In genomic region chr10:96400465-96400864, GRCh38 we compare ENCODE assay signal across 19 cellular contexts. TPM values are rescaled to one million over a fixed set of nuclear protein-coding genes. Genes with fewer than 3 reads are reported as not detected.
DNase-seq lines count a peak whose midpoint lies in the region; ATAC-seq and FAIRE-seq lines count a peak whose summit lies in the region.
"Had no signal": no experiment of that assay in that cellular context is flagged by ENCODE, and none has a peak within 500 bp of the region (broad histone marks: within the 10 kb centered on the region; RNA-seq: fewer than 3 reads in every experiment).

No MANE protein-coding gene starts in this region.

- no peak for ATAC-seq in activated CD8-positive, alpha-beta T cell treated with anti-CD3 and anti-CD28 coated beads, Interleukin-2, amount 10 ng/mL, durations not matched to agents 7 days and 5 days
- ATAC-seq in GM18907 (IDR thresholded peaks at IDR 0.05; ENCODE audit: unreplicated experiment) = no peak
- ATAC-seq: HCT116, Panc1 had no signal

- H3K27ac Mint-ChIP-seq in activated CD8-positive, alpha-beta T cell treated with anti-CD3 and anti-CD28 coated beads, Interleukin-2, amount 10 ng/mL, durations not matched to agents 7 days and 5 days = no peak overlapping the region

- H3K9me3 Mint-ChIP-seq in activated CD8-positive, alpha-beta T cell treated with anti-CD3 and anti-CD28 coated beads, Interleukin-2, amount 10 ng/mL, durations not matched to agents 7 days and 5 days (ENCODE audit: insufficient read depth) = no peaks in the 10 kb centered on the region

- H3K27me3 Mint-ChIP-seq in activated CD8-positive, alpha-beta T cell treated with anti-CD3 and anti-CD28 coated beads, Interleukin-2, amount 10 ng/mL, durations not matched to agents 7 days and 5 days (ENCODE audit: low read depth) = peaks cover 28% of the 10 kb centered on the region

- FAIRE-seq in frontal cortex (lab: Jason Lieb, UNC) = peak; percentile 8
- FAIRE-seq: HTR-8/SVneo had no signal

- H3K4me3 Mint-ChIP-seq in activated CD8-positive, alpha-beta T cell treated with anti-CD3 and anti-CD28 coated beads, Interleukin-2, amount 10 ng/mL, durations not matched to agents 7 days and 5 days = no peak overlapping the region

- no peaks in the 10 kb centered on the region for H3K36me3 Mint-ChIP-seq in activated CD8-positive, alpha-beta T cell treated with anti-CD3 and anti-CD28 coated beads, Interleukin-2, amount 10 ng/mL, durations not matched to agents 7 days and 5 days (ENCODE audit: low read depth)

- POLR2A ChIA-PET in activated CD8-positive, alpha-beta T cell treated with anti-CD3 and anti-CD28 coated beads, Interleukin-2, amount 10 ng/mL, durations not matched to agents 7 days and 5 days (lab: Charles Lee) = no interaction called here

- H3K4me1 Mint-ChIP-seq in activated CD8-positive, alpha-beta T cell treated with anti-CD3 and anti-CD28 coated beads, Interleukin-2, amount 10 ng/mL, durations not matched to agents 7 days and 5 days (ENCODE audit: low read depth) = peaks cover 7% of the 10 kb centered on the region

- CTCF ChIA-PET in activated CD8-positive, alpha-beta T cell treated with anti-CD3 and anti-CD28 coated beads, Interleukin-2, amount 10 ng/mL, durations not matched to agents 7 days and 5 days (lab: Charles Lee) = no interaction called here

- DNase-seq in amygdala (lab: John Stamatoyannopoulos, UW) = peak in 39 of 56 donors; percentile 5 to 67 (median 37)
- no peak for DNase-seq in frontal cortex (ENCODE audit: low spot score in 2 of 2)
- DNase-seq in middle frontal gyrus (ENCODE audit: extremely low spot score, low spot score) = peak; percentile 27
- DNase-seq in superior temporal gyrus (ENCODE audit: extremely low spot score) = peak; percentile 83
- DNase-seq in activated CD8-positive, alpha-beta T cell treated with anti-CD3 and anti-CD28 coated beads, Interleukin-2, amount 10 ng/mL, durations not matched to agents 7 days and 5 days = no peak
- DNase-seq in stimulated activated CD4-positive, alpha-beta T cell treated with anti-CD3 and anti-CD28 coated beads, Interleukin-4, amount 100 ng/mL, for 4 hours = no peak
- DNase-seq: ACHN, DMS153, EL, MV-4-11, NCI-H1417 treated with DMSO at 0.1 percent for 48 hours, NCI-H2029 treated with DMSO at 0.1 percent for 48 hours, NCI-H510A, NCI-H82, Right ventricle myocardium superior had no signal

RNA-seq across cellular contexts. Expression of gene OPALIN, which starts 41.7 kb away (rescaled TPM):
- not detected for total RNA-seq in frontal cortex
- total RNA-seq in activated CD8-positive, alpha-beta T cell treated with anti-CD3 and anti-CD28 coated beads, Interleukin-2, amount 10 ng/mL, durations not matched to agents 7 days and 5 days = not detected
- total RNA-seq: Right ventricle myocardium superior had no signal

Comparison
In these comparisons a context has a peak if more than half of its experiments do, and no peak if none do; other contexts are left out.
1. DNase-seq: peak in amygdala (39 of 56), middle frontal gyrus (single experiment) and superior temporal gyrus (single experiment); none in frontal cortex (0 of 2), activated CD8-positive, alpha-beta T cell treated with anti-CD3 and anti-CD28 coated beads, Interleukin-2, amount 10 ng/mL, durations not matched to agents 7 days and 5 days (single experiment) and stimulated activated CD4-positive, alpha-beta T cell treated with anti-CD3 and anti-CD28 coated beads, Interleukin-4, amount 100 ng/mL, for 4 hours (0 of 2).